ENCODE assay signal across 17 cellular contexts in genomic region chr16:85211247-85211910, GRCh38.
DNase-seq lines count a peak whose midpoint lies in the region; ATAC-seq, FAIRE-seq and TF ChIP-seq lines count a peak whose summit lies in the region.
"Had no signal": no experiment of that assay in that cellular context is flagged by ENCODE, and none has a peak within 500 bp of the region (broad histone marks: within the 10 kb centered on the region; RNA-seq: fewer than 3 reads in every experiment).

No MANE protein-coding gene starts in this region.

- FAIRE-seq in urothelium cell line (lab: Jason Lieb, UNC), result no peak
- FAIRE-seq: A204.1 had no signal

- H3K4me3 Mint-ChIP-seq in natural killer cell treated with Interleukin-12 subunit alpha and Interleukin-12 subunit beta and Interleukin-15 and Interleukin-18, amount 100 ng/mL, for 72 hours, result no peak overlapping the region
- H3K4me3 Mint-ChIP-seq: natural killer cell; stimulated activated effector memory CD8-positive, alpha-beta T cell treated with anti-CD3 and anti-CD28 coated beads, Interleukin-12 subunit alpha, Interleukin-12 subunit beta, amount 100 ng/mL, for 72 hours had no signal

- no peaks in the 10 kb centered on the region for H3K4me1 Mint-ChIP-seq in natural killer cell treated with Interleukin-12 subunit alpha and Interleukin-12 subunit beta and Interleukin-15 and Interleukin-18, amount 100 ng/mL, for 72 hours (ENCODE audit: low read depth in 2 of 2)
- H3K4me1 Mint-ChIP-seq: natural killer cell; stimulated activated effector memory CD8-positive, alpha-beta T cell treated with anti-CD3 and anti-CD28 coated beads, Interleukin-12 subunit alpha, Interleukin-12 subunit beta, amount 100 ng/mL, for 72 hours had no signal

- DNase-seq in left ventricle myocardium superior (peak; percentile 33), cardiac septum (ENCODE audit: low spot score) (no peak), amniotic epithelial cell (ENCODE audit: low read depth) (peak; percentile 58), foreskin fibroblast (peak; percentile 50 to 68), urothelium cell line (ENCODE audit: low spot score) (peak; percentile 74), OCI-M1 (lab: John Stamatoyannopoulos, UW) (no peak)
- no peak for DNase-seq in stimulated activated CD4-positive, alpha-beta T cell treated with anti-CD3 and anti-CD28 coated beads, Interleukin-15, amount 100 ng/mL, for 24 hours
- DNase-seq in natural killer cell treated with Interleukin-12 subunit alpha and Interleukin-12 subunit beta and Interleukin-15 and Interleukin-18, amount 100 ng/mL, for 72 hours (ENCODE audit: low spot score), result no peak
- DNase-seq: Calu3; hippocampal formation; MG63; natural killer cell; NCI-H774; stimulated activated CD4-positive, alpha-beta T cell treated with anti-CD3 and anti-CD28 coated beads, Interleukin-4, amount 100 ng/mL, for 4 hours; T-helper 9 cell had no signal

- H3K27ac Mint-ChIP-seq in natural killer cell treated with Interleukin-12 subunit alpha and Interleukin-12 subunit beta and Interleukin-15 and Interleukin-18, amount 100 ng/mL, for 72 hours, result no peak overlapping the region
- H3K27ac Mint-ChIP-seq: natural killer cell; stimulated activated effector memory CD8-positive, alpha-beta T cell treated with anti-CD3 and anti-CD28 coated beads, Interleukin-12 subunit alpha, Interleukin-12 subunit beta, amount 100 ng/mL, for 72 hours had no signal

- no peaks in the 10 kb centered on the region for H3K36me3 Mint-ChIP-seq in natural killer cell treated with Interleukin-12 subunit alpha and Interleukin-12 subunit beta and Interleukin-15 and Interleukin-18, amount 100 ng/mL, for 72 hours
- H3K36me3 Mint-ChIP-seq: natural killer cell; stimulated activated effector memory CD8-positive, alpha-beta T cell treated with anti-CD3 and anti-CD28 coated beads, Interleukin-12 subunit alpha, Interleukin-12 subunit beta, amount 100 ng/mL, for 72 hours had no signal

- no peaks in the 10 kb centered on the region for H3K9me3 Mint-ChIP-seq in natural killer cell treated with Interleukin-12 subunit alpha and Interleukin-12 subunit beta and Interleukin-15 and Interleukin-18, amount 100 ng/mL, for 72 hours
- H3K9me3 Mint-ChIP-seq: natural killer cell; stimulated activated effector memory CD8-positive, alpha-beta T cell treated with anti-CD3 and anti-CD28 coated beads, Interleukin-12 subunit alpha, Interleukin-12 subunit beta, amount 100 ng/mL, for 72 hours had no signal

- H3K4me3 ChIP-seq in foreskin fibroblast (ENCODE audit: low read depth in 1 of 2, low read length in 2 of 2), result no peak overlapping the region
- H3K4me3 ChIP-seq: MG63 had no signal

- no peaks in the 10 kb centered on the region for H3K27me3 Mint-ChIP-seq in natural killer cell treated with Interleukin-12 subunit alpha and Interleukin-12 subunit beta and Interleukin-15 and Interleukin-18, amount 100 ng/mL, for 72 hours

- no peak for TF ChIP-seq CTCF in foreskin fibroblast (IDR thresholded peaks at IDR 0.05; ENCODE audit: low read depth, low read length)

- intact Hi-C loops in left ventricle myocardium superior (cut with micrococcal nuclease), result no loop called here
- intact Hi-C loops in cardiac septum (cut with DNase I), result no loop called here

- no peak for ATAC-seq in left ventricle myocardium superior
- ATAC-seq in natural killer cell treated with Interleukin-12 subunit alpha and Interleukin-12 subunit beta and Interleukin-15 and Interleukin-18, amount 100 ng/mL, for 72 hours, result no peak
- ATAC-seq: natural killer cell; stimulated activated effector memory CD8-positive, alpha-beta T cell treated with anti-CD3 and anti-CD28 coated beads, Interleukin-12 subunit alpha, Interleukin-12 subunit beta, amount 100 ng/mL, for 72 hours had no signal

Comparison
In these comparisons a context has a peak if more than half of its experiments do, and no peak if none do; other contexts are left out.
1. DNase-seq: peak in left ventricle myocardium superior (single experiment), amniotic epithelial cell (single experiment), foreskin fibroblast (2 of 2) and urothelium cell line (single experiment); none in cardiac septum (single experiment), stimulated activated CD4-positive, alpha-beta T cell treated with anti-CD3 and anti-CD28 coated beads, Interleukin-15, amount 100 ng/mL, for 24 hours (single experiment), OCI-M1 (single experiment) and natural killer cell treated with Interleukin-12 subunit alpha and Interleukin-12 subunit beta and Interleukin-15 and Interleukin-18, amount 100 ng/mL, for 72 hours (single experiment).